ENCODE assay signal across 8 cellular contexts in genomic region chr2:203782262-203782976, GRCh38.
DNase-seq lines count a peak whose midpoint lies in the region; ATAC-seq and TF ChIP-seq lines count a peak whose summit lies in the region.

No MANE protein-coding gene starts in this region.

- no peak overlapping the region for H3K4me3 ChIP-seq in HCT116 (replicated peaks in 1 of 2; ENCODE audit: low read depth in 1 of 2, low read length in 2 of 2)
- no peak overlapping the region for H3K4me3 ChIP-seq in effector memory CD4-positive, alpha-beta T cell (ENCODE audit: insufficient read depth, low read depth, low read length, poor library complexity, severe bottlenecking)

- no peaks in the 10 kb centered on the region for H3K9me2 ChIP-seq in HCT116 (ENCODE audit: insufficient read depth)

- H3K9me3 ChIP-seq in HCT116 (ENCODE audit: control insufficient read depth in 1 of 2, insufficient read depth in 1 of 2, low read depth in 1 of 2, low read length in 2 of 2): no peaks in the 10 kb centered on the region
- H3K9me3 ChIP-seq in effector memory CD4-positive, alpha-beta T cell (ENCODE audit: control insufficient read depth, low read length): no peaks in the 10 kb centered on the region

- peak; percentile 96 for DNase-seq in EL
- DNase-seq in HCT116 (ENCODE audit: low read depth, low spot score): peak; percentile 61
- DNase-seq in NCI-H226: peak; percentile 81
- peak; percentile 52 for DNase-seq in activated CD4-positive, alpha-beta T cell treated with anti-CD3 and anti-CD28 coated beads, Interleukin-2, amount 50 U/mL, for 1 hour
- peak; percentile 32 to 41 (median 39) for DNase-seq in effector memory CD4-positive, alpha-beta T cell
- DNase-seq in midbrain (lab: John Stamatoyannopoulos, UW): peak; percentile 57
- DNase-seq in stimulated activated CD8-positive, alpha-beta memory T cell treated with anti-CD3 and anti-CD28 coated beads, Interleukin-7, amount 100 ng/mL, for 4 hours (ENCODE audit: low read depth in 2 of 2): peak; percentile 50 to 72

- POLR2A ChIA-PET in HCT116 (lab: Charles Lee): interaction anchor here (1.4 kb wide), 1 partner anchor 29 kb away, joined by 3 read pairs; no protein-coding TSS in a partner anchor

- RAD21 ChIA-PET in HCT116 (lab: Charles Lee; ENCODE audit: low non-redundant PET in 1 of 2, low total read pairs in 2 of 2, uncharacterized antibody in 2 of 2, unreplicated experiment in 2 of 2): no interaction called here

- no peak overlapping the region for H3K9ac ChIP-seq in HCT116 (ENCODE audit: low read length)

- TF ChIP-seq POLR2A in HCT116 (IDR thresholded peaks at IDR 0.05; ENCODE audit: borderline replicate concordance, extremely low read depth, insufficient read depth, insufficient read length): no peak

- no TSS peak for BruUV-seq in HCT116 (replicated peaks; lab: Mats Ljungman, UMichigan)

- H4K20me1 ChIP-seq in HCT116 (ENCODE audit: insufficient read depth): no peaks in the 10 kb centered on the region

- no peak overlapping the region for H3K27ac ChIP-seq in HCT116 (ENCODE audit: low read depth, low read length)
- no peak overlapping the region for H3K27ac ChIP-seq in effector memory CD4-positive, alpha-beta T cell (ENCODE audit: insufficient read depth, low read length, poor library complexity, severe bottlenecking)

- H3K36me3 ChIP-seq in HCT116 (ENCODE audit: control insufficient read depth in 1 of 2, insufficient read depth in 2 of 2, low read length in 2 of 2): no peaks in the 10 kb centered on the region
- no peaks in the 10 kb centered on the region for H3K36me3 ChIP-seq in effector memory CD4-positive, alpha-beta T cell (ENCODE audit: control insufficient read depth, insufficient read depth, low read length)

- H2AFZ ChIP-seq in HCT116 (ENCODE audit: low read depth, low read length, poor library complexity, severe bottlenecking): peak overlapping the region; percentile 85

- CTCF ChIA-PET in HCT116 (lab: Charles Lee): interaction anchor here (0.7 kb wide), 1 partner anchor 249 kb away, joined by 3 read pairs; no protein-coding TSS in a partner anchor

- intact Hi-C loops in HCT116 (cut with micrococcal nuclease): loop anchor here (1.0 kb wide), 1 partner anchor 298 kb away; no protein-coding TSS in a partner anchor

- TF ChIP-seq CTCF in HCT116 (IDR thresholded peaks at IDR 0.05 in 2 of 3, conservative IDR thresholded peaks at IDR 0.05 in 1 of 3; ENCODE audit: borderline replicate concordance in 1 of 3, insufficient read depth in 1 of 3, low read depth in 2 of 3, low read length in 2 of 3): peak; percentile 49 to 90 (median 76); a peak in 5 of 6 replicates

- H3K27me3 ChIP-seq in HCT116 (ENCODE audit: insufficient read depth, low read length): no peaks in the 10 kb centered on the region
- no peaks in the 10 kb centered on the region for H3K27me3 ChIP-seq in effector memory CD4-positive, alpha-beta T cell (replicated peaks; ENCODE audit: control insufficient read depth, insufficient read depth, low read length, poor library complexity, severe bottlenecking)

- peak; percentile 71 for TF ChIP-seq RAD21 in HCT116 (IDR thresholded peaks at IDR 0.05; ENCODE audit: low read depth)

- H3K4me2 ChIP-seq in HCT116 (ENCODE audit: low read length): no peak overlapping the region

- ATAC-seq in HCT116 (peak; percentile 98), GM19023 (IDR thresholded peaks at IDR 0.05; ENCODE audit: unreplicated experiment) (no peak)

- H3K4me1 ChIP-seq in HCT116 (ENCODE audit: control insufficient read depth in 1 of 2, insufficient read depth in 2 of 2, low read length in 2 of 2): peaks cover 0 to 7% of the 10 kb centered on the region in 2 experiments; a peak in 2 of 4 replicates
- H3K4me1 ChIP-seq in effector memory CD4-positive, alpha-beta T cell (ENCODE audit: control insufficient read depth, insufficient read depth, low read length, poor library complexity, severe bottlenecking): peaks cover 9% of the 10 kb centered on the region

- no peaks in the 10 kb centered on the region for H3K79me2 ChIP-seq in HCT116 (ENCODE audit: insufficient read depth, low read length)

TF ChIP-seq in HCT116, 20 proteins besides CTCF, POLR2A, EP300 and RAD21:
- TF ChIP-seq POLR2AphosphoS5 (IDR thresholded peaks at IDR 0.05; ENCODE audit: low read depth, low read length): no peak
- TF ChIP-seq ZFX (IDR thresholded peaks at IDR 0.05): no peak
- TF ChIP-seq YY1 (IDR thresholded peaks at IDR 0.05; ENCODE audit: extremely low read depth, insufficient replicate concordance, low read depth, low read length): no peak
- no peak for TF ChIP-seq REST (IDR thresholded peaks at IDR 0.05; ENCODE audit: low read depth)
- peak; percentile 26; the same call in 1 of the 2 replicates for TF ChIP-seq CBX3 (IDR thresholded peaks at IDR 0.05; ENCODE audit: low read depth)
- 0 out of 2 replicates have a peak, but pooled peaks have one; percentile 10 for TF ChIP-seq SP1 (IDR thresholded peaks at IDR 0.05; ENCODE audit: low read depth)
- no peak for TF ChIP-seq EZH2phosphoT487 (IDR thresholded peaks at IDR 0.05; ENCODE audit: borderline replicate concordance)
- no peak for TF ChIP-seq FOSL1 (IDR thresholded peaks at IDR 0.05; ENCODE audit: low read depth)
- no peak for TF ChIP-seq CEBPB (IDR thresholded peaks at IDR 0.05; ENCODE audit: low read depth)
- TF ChIP-seq TCF7L2 (IDR thresholded peaks at IDR 0.05; ENCODE audit: borderline replicate concordance, extremely low read depth, insufficient read depth, insufficient read length): no peak
- no peak for TF ChIP-seq SRF (IDR thresholded peaks at IDR 0.05; ENCODE audit: low read depth)
- TF ChIP-seq ZBTB33 (IDR thresholded peaks at IDR 0.05; ENCODE audit: extremely low read depth, insufficient replicate concordance, low read length): no peak
TF ChIP-seq in HCT116: peak in this region for 2.

Comparison
In these comparisons a context has a peak if more than half of its experiments do, and no peak if none do; other contexts are left out.
1. DNase-seq: peak in every context shown above with its lines; median percentile 96 in EL; 81 in NCI-H226; 61 in HCT116; 61 in stimulated activated CD8-positive, alpha-beta memory T cell treated with anti-CD3 and anti-CD28 coated beads, Interleukin-7, amount 100 ng/mL, for 4 hours; 57 in midbrain; 52 in activated CD4-positive, alpha-beta T cell treated with anti-CD3 and anti-CD28 coated beads, Interleukin-2, amount 50 U/mL, for 1 hour; 39 in effector memory CD4-positive, alpha-beta T cell.